In the genomic region with DNA sequence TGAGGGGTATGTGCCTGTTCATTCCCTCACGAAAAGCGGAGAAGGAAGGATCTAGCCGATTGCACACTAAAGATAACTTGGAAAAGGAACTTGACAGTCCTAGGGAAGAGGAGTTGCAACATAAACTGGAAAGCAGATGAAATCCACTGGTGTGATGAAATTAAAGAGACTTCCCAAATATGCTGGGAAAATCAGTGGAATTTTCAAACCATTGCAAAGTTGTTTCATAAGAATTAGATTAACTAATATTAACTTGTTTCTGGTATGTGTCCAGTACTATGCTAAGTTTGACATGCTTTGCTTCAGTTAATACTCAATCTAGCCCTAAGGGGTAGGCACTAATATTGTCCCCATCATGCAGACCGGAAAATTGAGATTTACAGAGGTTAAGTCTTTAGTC, we compare ENCODE assay signal across 18 cellular contexts.
DNase-seq lines count a peak whose midpoint lies in the region; ATAC-seq and TF ChIP-seq lines count a peak whose summit lies in the region.
"Had no signal": no experiment of that assay in that cellular context is flagged by ENCODE, and none has a peak within 500 bp of the region (broad histone marks: within the 10 kb centered on the region; RNA-seq: fewer than 3 reads in every experiment).

No MANE protein-coding gene starts in this region.

- H3K14ac ChIP-seq in IMR-90 (replicated peaks; ENCODE audit: low read depth, low read length), result no peak overlapping the region

- no peak overlapping the region for H2BK15ac ChIP-seq in IMR-90 (ENCODE audit: low read depth, low read length)

- H3K27ac ChIP-seq in IMR-90 (ENCODE audit: insufficient read depth, low read length) (peak overlapping the region; percentile 32; the same call in 1 of the 2 replicates), esophagus squamous epithelium (peak overlapping the region; percentile 53 to 74 (median 64)), right lobe of liver (no peak overlapping the region)
- H3K27ac ChIP-seq: SJSA1, vagina had no signal

- dilution Hi-C loops in IMR-90 (cut with HindIII; ENCODE audit: low sequenced_read_pairs, unreplicated experiment), result no loop called here

- H2AK9ac ChIP-seq in IMR-90 (replicated peaks; ENCODE audit: low read depth, low read length, poor library complexity), result no peak overlapping the region

- H2AK5ac ChIP-seq in IMR-90 (ENCODE audit: low read depth, low read length), result no peak overlapping the region

- H3K9me3 ChIP-seq in IMR-90 (ENCODE audit: control insufficient read depth, insufficient read depth, low read length) (peaks cover 4% of the 10 kb centered on the region), esophagus squamous epithelium (peaks cover 0 to 3% (median 0%) of the 10 kb centered on the region in 3 donors), right lobe of liver (peaks cover 0 to 4% (median 0%) of the 10 kb centered on the region in 4 donors)
- H3K9me3 ChIP-seq: SJSA1, vagina had no signal

- no peak overlapping the region for H4K91ac ChIP-seq in IMR-90 (ENCODE audit: insufficient read depth, low read depth, low read length)

- no peak overlapping the region for H2BK120ac ChIP-seq in IMR-90 (ENCODE audit: low read depth, low read length)

- H3K9me1 ChIP-seq in IMR-90 (ENCODE audit: insufficient read depth, low read length), result peaks cover 3% of the 10 kb centered on the region; the same call in 1 of the 2 replicates

- no peak overlapping the region for H2BK20ac ChIP-seq in IMR-90 (ENCODE audit: low read depth, low read length)

- 0 out of 2 replicates have a peak overlapping the region, but pooled peaks have one; percentile 0 for H3K18ac ChIP-seq in IMR-90 (ENCODE audit: low read depth, low read length)

- no peak overlapping the region for H3K9ac ChIP-seq in IMR-90 (ENCODE audit: low read depth, low read length)

- H2BK5ac ChIP-seq in IMR-90 (ENCODE audit: low read depth, low read length, poor library complexity, severe bottlenecking), result no peak overlapping the region

- H3K79me1 ChIP-seq in IMR-90 (ENCODE audit: low read depth in 1 of 2, low read length in 2 of 2), result no peaks in the 10 kb centered on the region

- peak; percentile 90 for DNase-seq in AG10803 (ENCODE audit: low read depth)
- peak; percentile 56 for DNase-seq in IMR-90
- DNase-seq in esophagus squamous epithelium (lab: John Stamatoyannopoulos, UW), result no peak
- no peak for DNase-seq in right lobe of liver
- DNase-seq in NCI-H1417 treated with DMSO at 0.1 percent for 48 hours (lab: John Stamatoyannopoulos, UW), result no peak
- no peak for DNase-seq in activated effector memory CD4-positive, alpha-beta T cell treated with Interleukin-2 at 50 U/mL for 16 hours
- no peak for DNase-seq in GM19238 (ENCODE audit: insufficient read length, low spot score)
- DNase-seq: activated B cell treated with CpG ODN at 0.5 μM for 24 hours; AML-193; COR-L47; effector memory CD4-positive, alpha-beta T cell; OCI-M1; stimulated activated CD4-positive, alpha-beta T cell treated with anti-CD3 and anti-CD28 coated beads, Interleukin-4, amount 100 ng/mL, for 24 hours; substantia nigra had no signal

- H3K36me3 ChIP-seq in IMR-90 (ENCODE audit: control insufficient read depth, insufficient read depth, low read length) (no peaks in the 10 kb centered on the region), esophagus squamous epithelium (no peaks in the 10 kb centered on the region), right lobe of liver (no peaks in the 10 kb centered on the region)
- H3K36me3 ChIP-seq: SJSA1, vagina had no signal

- H4K5ac ChIP-seq in IMR-90 (ENCODE audit: low read depth, low read length), result no peak overlapping the region

- no TSS peak for BruUV-seq in IMR-90 (replicated peaks; lab: Mats Ljungman, UMichigan)

- no peak overlapping the region for H3K23ac ChIP-seq in IMR-90 (ENCODE audit: low read depth, low read length)

- TF ChIP-seq CTCF in AG10803 (conservative IDR thresholded peaks at IDR 0.05; ENCODE audit: low read length) (no peak), IMR-90 (conservative IDR thresholded peaks at IDR 0.05; ENCODE audit: low read depth, low read length) (no peak), esophagus squamous epithelium (IDR thresholded peaks at IDR 0.05) (no peak), right lobe of liver (IDR thresholded peaks at IDR 0.05) (no peak)

- no peak overlapping the region for H3K4me2 ChIP-seq in IMR-90 (ENCODE audit: low read depth, low read length)

- H2AFZ ChIP-seq in IMR-90 (replicated peaks; ENCODE audit: low read length, poor library complexity), result no peak overlapping the region

- H3K4me1 ChIP-seq in IMR-90 (ENCODE audit: control insufficient read depth, insufficient read depth, low read length) (peaks cover 5% of the 10 kb centered on the region), esophagus squamous epithelium (peaks cover 0 to 47% (median 13%) of the 10 kb centered on the region in 3 donors), right lobe of liver (peaks cover 0 to 2% (median 0%) of the 10 kb centered on the region in 4 donors)
- H3K4me1 ChIP-seq: SJSA1 had no signal

- H4K20me1 ChIP-seq in IMR-90 (ENCODE audit: insufficient read depth, low read length), result no peaks in the 10 kb centered on the region

- H3K56ac ChIP-seq in IMR-90 (ENCODE audit: extremely low read depth, insufficient read depth, low read length), result no peak overlapping the region

- intact Hi-C loops in IMR-90 (cut with micrococcal nuclease), result no loop called here
- intact Hi-C loops in esophagus squamous epithelium (cut with DNase I), result no loop called here
- intact Hi-C loops in right lobe of liver (cut with DNase I), result no loop called here

- TF ChIP-seq POLR2A in IMR-90 (IDR thresholded peaks at IDR 0.05; ENCODE audit: low read depth, low read length) (no peak), esophagus squamous epithelium (IDR thresholded peaks at IDR 0.05) (no peak), right lobe of liver (IDR thresholded peaks at IDR 0.05) (no peak)

- no CpG with 5 or more reads among the region's 4 CpGs for WGBS in IMR-90 (ENCODE audit: extremely low coverage in 2 of 2, insufficient read length in 1 of 2), 2 experiments
- 41 to 52% methylated on average over 4 of the region's 4 CpGs for WGBS in esophagus squamous epithelium, 2 donors
- WGBS in right lobe of liver (ENCODE audit: insufficient coverage, low coverage, low lambda C conversion rate, missing lambda C conversion rate), result 23% methylated on average over 4 of the region's 4 CpGs

- CTCF ChIA-PET in IMR-90 (lab: Yijun Ruan, JAX), result no interaction called here

- POLR2A ChIA-PET in IMR-90 (lab: Charles Lee; ENCODE audit: unreplicated experiment), result no interaction called here

- H3K4me3 ChIP-seq in AG10803 (ENCODE audit: low read length), result no peak overlapping the region
- no peak overlapping the region for H3K4me3 ChIP-seq in IMR-90 (ENCODE audit: insufficient read depth, low read depth, low read length)
- no peak overlapping the region for H3K4me3 ChIP-seq in esophagus squamous epithelium
- no peak overlapping the region for H3K4me3 ChIP-seq in right lobe of liver
- H3K4me3 ChIP-seq: SJSA1, skin epidermis, vagina had no signal

- no peaks in the 10 kb centered on the region for H3K27me3 ChIP-seq in IMR-90 (ENCODE audit: control insufficient read depth, insufficient read depth, low read length)
- no peaks in the 10 kb centered on the region for H3K27me3 ChIP-seq in esophagus squamous epithelium
- no peaks in the 10 kb centered on the region for H3K27me3 ChIP-seq in right lobe of liver
- H3K27me3 ChIP-seq: SJSA1, vagina had no signal

- H4K8ac ChIP-seq in IMR-90 (ENCODE audit: low read depth in 2 of 2, low read length in 2 of 2), result no peak overlapping the region

- ATAC-seq in IMR-90 (ENCODE audit: low read depth), result no peak; the same call in 1 of the 2 replicates
- ATAC-seq in right lobe of liver, result peak in 3 of 4 donors; percentile 33 to 76 (median 74)
- ATAC-seq in GM18517 (IDR thresholded peaks at IDR 0.05; ENCODE audit: unreplicated experiment), result no peak

- peak overlapping the region; percentile 52; the same call in 1 of the 2 replicates for H3K4ac ChIP-seq in IMR-90 (ENCODE audit: low read depth, low read length)

- in situ Hi-C loops in IMR-90 (cut with MboI; ENCODE audit: low sequenced_read_pairs), result no loop called here

- no peak for TF ChIP-seq RAD21 in IMR-90 (IDR thresholded peaks at IDR 0.05; ENCODE audit: low read length)

TF ChIP-seq in IMR-90, 13 proteins besides CTCF, POLR2A, EP300 and RAD21:
- TF ChIP-seq RFX5 (IDR thresholded peaks at IDR 0.05; ENCODE audit: low read depth, low read length) (no peak), CEBPB (IDR thresholded peaks at IDR 0.05; ENCODE audit: low read depth, low read length) (peak; percentile 81)

Comparison
In these comparisons a context has a peak if more than half of its experiments do, and no peak if none do; other contexts are left out.
1. DNase-seq: peak in AG10803 (single experiment) and IMR-90 (single experiment); none in esophagus squamous epithelium (single experiment), right lobe of liver (0 of 3), NCI-H1417 treated with DMSO at 0.1 percent for 48 hours (single experiment), activated effector memory CD4-positive, alpha-beta T cell treated with Interleukin-2 at 50 U/mL for 16 hours (single experiment) and GM19238 (single experiment).
2. ATAC-seq: peak in right lobe of liver (3 of 4); none in IMR-90 (single experiment) and GM18517 (single experiment).
3. H3K27ac ChIP-seq: peak in IMR-90 (single experiment) and esophagus squamous epithelium (4 of 4); none in right lobe of liver (0 of 3).